8 cellular contexts compared by ENCODE assay signal in the genomic region with DNA sequence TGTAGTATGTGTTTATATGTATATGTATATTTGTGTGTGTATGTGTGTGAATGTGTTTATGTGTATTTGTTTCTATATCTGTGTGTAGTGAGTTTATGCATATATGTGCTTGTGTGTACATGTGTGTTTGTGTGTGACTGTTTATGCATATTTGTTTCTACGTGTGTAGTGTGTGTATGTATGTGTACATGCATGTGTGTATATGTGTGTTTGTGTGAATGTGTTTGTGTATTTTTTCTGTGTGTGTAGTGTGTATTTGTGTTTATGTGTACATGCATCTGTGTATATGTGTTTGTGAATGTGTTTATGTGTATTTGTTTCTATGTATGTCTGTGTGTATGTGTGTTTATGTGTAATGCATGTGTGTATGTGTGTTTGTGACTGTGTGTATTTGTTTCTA. TPM values are rescaled to one million over a fixed set of nuclear protein-coding genes. Genes with fewer than 3 reads are reported as not detected.
"Had no signal": no experiment of that assay in that cellular context is flagged by ENCODE, and none has a peak within 500 bp of the region (broad histone marks: within the 10 kb centered on the region; RNA-seq: fewer than 3 reads in every experiment).

No MANE protein-coding gene starts in this region.

- H3K27ac ChIP-seq: GM23248 had no signal

- H3K4me1 ChIP-seq: HAP-1 had no signal

- DNase-seq: GM23248, GOT3, H7, KG1 had no signal

- H3K9ac ChIP-seq: GM23248 had no signal

- H3K36me3 ChIP-seq: HAP-1 had no signal

- H3K9me3 ChIP-seq: HAP-1 had no signal

- ATAC-seq: HCT116 had no signal

- H3K4me3 ChIP-seq: GM23248, HAP-1 had no signal

- H2AFZ ChIP-seq: GM23248 had no signal

RNA-seq across cellular contexts. Expression of a gene that starts 12.1 kb away (rescaled TPM):
- total RNA-seq: GM23248, HT-29 had no signal
- polyA plus RNA-seq: GM23248, IgD-negative memory B cell had no signal
